In the genomic region with DNA sequence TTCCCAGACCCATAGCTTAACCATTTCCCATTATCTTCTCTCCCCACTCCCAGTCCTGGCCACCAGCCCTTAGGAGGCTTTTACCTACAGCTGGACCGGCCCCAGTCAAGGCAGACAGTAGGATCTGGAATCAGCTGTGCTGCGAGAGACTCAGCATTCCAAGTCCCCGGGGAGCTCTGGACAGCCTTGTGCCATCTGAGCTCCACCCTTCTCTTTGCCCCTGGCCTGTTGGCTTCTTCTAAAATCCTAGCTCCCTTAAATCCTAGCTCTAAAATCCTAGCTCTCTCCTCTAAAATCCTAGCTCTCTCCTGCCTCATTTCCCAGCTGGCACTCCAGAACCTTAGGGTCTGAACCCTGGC, we compare ENCODE assay signal across 29 cellular contexts. TPM values are rescaled to one million over a fixed set of nuclear protein-coding genes. Genes with fewer than 3 reads are reported as not detected.
"Had no signal": no experiment of that assay in that cellular context is flagged by ENCODE, and none has a peak within 500 bp of the region (broad histone marks: within the 10 kb centered on the region; RNA-seq: fewer than 3 reads in every experiment).

No MANE protein-coding gene starts in this region.

- H3K27ac ChIP-seq: colonic mucosa, gastrocnemius medialis, hepatocyte, left ventricle myocardium inferior, ovary, right lobe of liver, skin epidermis, testis, transverse colon had no signal

- DNase-seq: activated CD4-positive, alpha-beta T cell treated with anti-CD3 and anti-CD28 coated beads for 36 hours; activated CD4-positive, CD25-positive, alpha-beta regulatory T cell; activated CD8-positive, alpha-beta memory T cell treated with anti-CD3 and anti-CD28 coated beads, Interleukin-2, amount 10 ng/mL, durations not matched to agents 7 days and 5 days; activated CD8-positive, alpha-beta T cell treated with anti-CD3 and anti-CD28 coated beads, Interleukin-2, amount 10 ng/mL, durations not matched to agents 7 days and 5 days; activated T-cell treated with anti-CD3 and anti-CD28 coated beads, Interleukin-2, amount 50 U/mL, for 48 hours; anterior cingulate cortex; colonic mucosa; effector memory CD4-positive, alpha-beta T cell; gastrocnemius medialis; islet precursor cell; left ventricle myocardium inferior; mucosa of descending colon; ovary; right lobe of liver; stimulated activated CD4-positive, alpha-beta T cell treated with anti-CD3 and anti-CD28 coated beads, Interleukin-12 subunit alpha, Interleukin-12 subunit beta, amount 100 ng/mL, for 4 hours; stimulated activated CD4-positive, alpha-beta T cell treated with anti-CD3 and anti-CD28 coated beads, Interleukin-4, amount 100 ng/mL, for 1 hour; stimulated activated naive CD8-positive, alpha-beta T cell treated with anti-CD3 and anti-CD28 coated beads, Interleukin-15, Interleukin-2, amounts not matched to agents 100 U/mL and 50 U/mL, for 24 hours; T-helper 2 cell; testis; transverse colon had no signal

- H3K9me3 Mint-ChIP-seq: activated T-helper 2 cell treated with anti-CD3 and anti-CD28 coated beads, Interferon-gamma antibody, Interleukin-2, Interleukin-4, amounts not matched to agents 10 μg/mL and 5 μg/mL and 100 μg/mL, durations not matched to agents 14 hours and 24 hours and 36 hours; nephron had no signal

- H3K27ac Mint-ChIP-seq: activated CD4-positive, alpha-beta T cell treated with anti-CD3 and anti-CD28 coated beads for 36 hours; activated CD8-positive, alpha-beta memory T cell treated with anti-CD3 and anti-CD28 coated beads, Interleukin-2, amount 10 ng/mL, durations not matched to agents 7 days and 5 days; activated CD8-positive, alpha-beta T cell treated with anti-CD3 and anti-CD28 coated beads, Interleukin-2, amount 10 ng/mL, durations not matched to agents 7 days and 5 days; activated naive CD8-positive, alpha-beta T cell; activated T-helper 2 cell treated with anti-CD3 and anti-CD28 coated beads, Interferon-gamma antibody, Interleukin-2, Interleukin-4, amounts not matched to agents 10 μg/mL and 5 μg/mL and 100 μg/mL, durations not matched to agents 14 hours and 24 hours and 36 hours; nephron; progenitor cell of endocrine pancreas had no signal

- H3K4me1 ChIP-seq: colonic mucosa, gastrocnemius medialis, left ventricle myocardium inferior, right lobe of liver, testis, transverse colon had no signal

- H3K36me3 ChIP-seq: colonic mucosa, gastrocnemius medialis, left ventricle myocardium inferior, ovary, right lobe of liver, transverse colon had no signal

- H3K36me3 Mint-ChIP-seq: activated CD8-positive, alpha-beta memory T cell treated with anti-CD3 and anti-CD28 coated beads, Interleukin-2, amount 10 ng/mL, durations not matched to agents 7 days and 5 days; activated naive CD8-positive, alpha-beta T cell had no signal

- H3K4me3 ChIP-seq: colonic mucosa, gastrocnemius medialis, hepatocyte, left ventricle myocardium inferior, lung, mucosa of descending colon, ovary, right lobe of liver, skin epidermis, testis, transverse colon had no signal

- H3K9me3 ChIP-seq: colonic mucosa, gastrocnemius medialis, mucosa of descending colon, ovary, right lobe of liver, testis, transverse colon had no signal

- H3K27me3 ChIP-seq: colonic mucosa, ovary, right lobe of liver, testis had no signal

- H3K4me1 Mint-ChIP-seq: activated CD4-positive, alpha-beta T cell treated with anti-CD3 and anti-CD28 coated beads for 36 hours; activated CD8-positive, alpha-beta memory T cell treated with anti-CD3 and anti-CD28 coated beads, Interleukin-2, amount 10 ng/mL, durations not matched to agents 7 days and 5 days had no signal

- ATAC-seq: activated CD4-positive, alpha-beta T cell treated with anti-CD3 and anti-CD28 coated beads for 36 hours; activated CD8-positive, alpha-beta memory T cell treated with anti-CD3 and anti-CD28 coated beads, Interleukin-2, amount 10 ng/mL, durations not matched to agents 7 days and 5 days; activated CD8-positive, alpha-beta T cell treated with anti-CD3 and anti-CD28 coated beads, Interleukin-2, amount 10 ng/mL, durations not matched to agents 7 days and 5 days; gastrocnemius medialis; mucosa of descending colon; right lobe of liver; stimulated activated naive CD8-positive, alpha-beta T cell treated with anti-CD3 and anti-CD28 coated beads, Interleukin-15, Interleukin-2, amounts not matched to agents 100 U/mL and 50 U/mL, for 24 hours had no signal

- H3K4me3 Mint-ChIP-seq: activated CD4-positive, alpha-beta T cell treated with anti-CD3 and anti-CD28 coated beads for 36 hours; activated CD8-positive, alpha-beta memory T cell treated with anti-CD3 and anti-CD28 coated beads, Interleukin-2, amount 10 ng/mL, durations not matched to agents 7 days and 5 days; activated CD8-positive, alpha-beta T cell treated with anti-CD3 and anti-CD28 coated beads, Interleukin-2, amount 10 ng/mL, durations not matched to agents 7 days and 5 days; activated naive CD8-positive, alpha-beta T cell; nephron had no signal

RNA-seq across cellular contexts. Expression of gene MEGF11, which starts 21.3 kb away (rescaled TPM):
- total RNA-seq: activated CD4-positive, alpha-beta T cell treated with anti-CD3 and anti-CD28 coated beads for 36 hours; activated CD8-positive, alpha-beta memory T cell treated with anti-CD3 and anti-CD28 coated beads, Interleukin-2, amount 10 ng/mL, durations not matched to agents 7 days and 5 days; activated CD8-positive, alpha-beta T cell treated with anti-CD3 and anti-CD28 coated beads, Interleukin-2, amount 10 ng/mL, durations not matched to agents 7 days and 5 days; activated T-helper 2 cell treated with anti-CD3 and anti-CD28 coated beads, Interferon-gamma antibody, Interleukin-2, Interleukin-4, amounts not matched to agents 10 μg/mL and 5 μg/mL and 100 μg/mL, durations not matched to agents 14 hours and 24 hours and 36 hours; colonic mucosa; dermis microvascular lymphatic vessel endothelial cell; gastrocnemius medialis; left ventricle myocardium inferior; mesenteric fat pad; right lobe of liver had no signal
